In genomic region chr2:10225291-10226031, GRCh38 we compare ENCODE assay signal across 1 cellular context.
TF ChIP-seq lines count a peak whose summit lies in the region.

No MANE protein-coding gene starts in this region.

TF ChIP-seq in H1, 55 proteins besides CTCF, POLR2A, EP300 and RAD21:
- TF ChIP-seq SIN3A (conservative IDR thresholded peaks at IDR 0.05 in 1 of 2, IDR thresholded peaks at IDR 0.05 in 1 of 2; ENCODE audit: low read depth in 1 of 2, low read length in 2 of 2) (peak; percentile 67 to 75; a peak in 2 of 4 replicates), GABPA (IDR thresholded peaks at IDR 0.05; ENCODE audit: borderline replicate concordance, insufficient read depth, low read length) (no peak), CEBPB (IDR thresholded peaks at IDR 0.05; ENCODE audit: low read depth, low read length) (no peak), JUND (IDR thresholded peaks at IDR 0.05; ENCODE audit: low read length) (no peak), RBBP5 (IDR thresholded peaks at IDR 0.05; ENCODE audit: borderline replicate concordance, low read depth, low read length) (no peak), ZNF274 (IDR thresholded peaks at IDR 0.05; ENCODE audit: borderline replicate concordance, extremely low read depth, low read length) (no peak), HDAC6 (IDR thresholded peaks at IDR 0.05; ENCODE audit: low read depth, low read length) (no peak), TBP (IDR thresholded peaks at IDR 0.05; ENCODE audit: low read depth, low read length) (peak; percentile 22; the same call in 1 of the 2 replicates), SUZ12 (IDR thresholded peaks at IDR 0.05; ENCODE audit: low read length) (no peak), TEAD4 (IDR thresholded peaks at IDR 0.05; ENCODE audit: low read depth, low read length) (peak; percentile 62), PHF8 (conservative IDR thresholded peaks at IDR 0.05; ENCODE audit: low read depth, low read length) (no peak), KDM1A (IDR thresholded peaks at IDR 0.05; ENCODE audit: borderline replicate concordance, low read length) (no peak), NRF1 (IDR thresholded peaks at IDR 0.05; ENCODE audit: low read depth, low read length) (no peak), FOSL1 (IDR thresholded peaks at IDR 0.05; ENCODE audit: insufficient read depth, low read depth, low read length) (no peak), EZH2 (IDR thresholded peaks at IDR 0.05; ENCODE audit: low read depth, low read length, severe bottlenecking) (no peak), TCF12 (IDR thresholded peaks at IDR 0.05; ENCODE audit: low read depth, low read length) (peak; percentile 88), SP1 (IDR thresholded peaks at IDR 0.05; ENCODE audit: low read depth, low read length) (no peak)
